Comparison of ENCODE assay signal across 1 cellular context in genomic region chr6:32838114-32838958, GRCh38.
A peak's percentile ranks its signal among the peaks of the same experiment; 100 is the strongest.
TF ChIP-seq lines count a peak whose summit lies in the region.

TAP2 (minus strand) TSS chr6:32838739; CDS start chr6:32838233, 506 bp downstream.

TF ChIP-seq in GM12878, 131 proteins besides CTCF, POLR2A, EP300 and RAD21 (continued from another document):
- TF ChIP-seq ZBTB40 (IDR thresholded peaks at IDR 0.05; ENCODE audit: borderline replicate concordance) (no peak), RB1 (IDR thresholded peaks at IDR 0.05; ENCODE audit: borderline replicate concordance) (peak; percentile 79; the same call in 1 of the 2 replicates), TCF12 (IDR thresholded peaks at IDR 0.05; ENCODE audit: low read depth, low read length) (0 out of 2 replicates have a peak, but pooled peaks have one; percentile 33), RUNX3 (IDR thresholded peaks at IDR 0.05; ENCODE audit: low read length) (no peak), EGR1 (IDR thresholded peaks at IDR 0.05; ENCODE audit: borderline replicate concordance in 1 of 2, low read depth in 2 of 2, low read length in 2 of 2) (0 out of 3 replicates have a peak, but pooled peaks of 1 of the 2 experiments have one; percentile 6), MLLT1 (IDR thresholded peaks at IDR 0.05) (no peak), IRF4 (IDR thresholded peaks at IDR 0.05; ENCODE audit: low read depth, low read length) (0 out of 2 replicates have a peak, but pooled peaks have one; percentile 34), BHLHE40 (IDR thresholded peaks at IDR 0.05; ENCODE audit: borderline replicate concordance in 1 of 2, low read depth in 2 of 2, low read length in 1 of 2) (peak; percentile 46 to 64), DPF2 (IDR thresholded peaks at IDR 0.05) (peak; percentile 61; the same call in 1 of the 2 replicates), ETV6 (conservative IDR thresholded peaks at IDR 0.05 in 1 of 2, IDR thresholded peaks at IDR 0.05 in 1 of 2; ENCODE audit: borderline replicate concordance in 1 of 2, low read depth in 1 of 2) (no peak), POLR2AphosphoS5 (IDR thresholded peaks at IDR 0.05; ENCODE audit: low read length) (peak; percentile 75), ZSCAN29 (IDR thresholded peaks at IDR 0.05) (0 out of 2 replicates have a peak, but pooled peaks have one; percentile 19)
- TF ChIP-seq, protein P1, sequence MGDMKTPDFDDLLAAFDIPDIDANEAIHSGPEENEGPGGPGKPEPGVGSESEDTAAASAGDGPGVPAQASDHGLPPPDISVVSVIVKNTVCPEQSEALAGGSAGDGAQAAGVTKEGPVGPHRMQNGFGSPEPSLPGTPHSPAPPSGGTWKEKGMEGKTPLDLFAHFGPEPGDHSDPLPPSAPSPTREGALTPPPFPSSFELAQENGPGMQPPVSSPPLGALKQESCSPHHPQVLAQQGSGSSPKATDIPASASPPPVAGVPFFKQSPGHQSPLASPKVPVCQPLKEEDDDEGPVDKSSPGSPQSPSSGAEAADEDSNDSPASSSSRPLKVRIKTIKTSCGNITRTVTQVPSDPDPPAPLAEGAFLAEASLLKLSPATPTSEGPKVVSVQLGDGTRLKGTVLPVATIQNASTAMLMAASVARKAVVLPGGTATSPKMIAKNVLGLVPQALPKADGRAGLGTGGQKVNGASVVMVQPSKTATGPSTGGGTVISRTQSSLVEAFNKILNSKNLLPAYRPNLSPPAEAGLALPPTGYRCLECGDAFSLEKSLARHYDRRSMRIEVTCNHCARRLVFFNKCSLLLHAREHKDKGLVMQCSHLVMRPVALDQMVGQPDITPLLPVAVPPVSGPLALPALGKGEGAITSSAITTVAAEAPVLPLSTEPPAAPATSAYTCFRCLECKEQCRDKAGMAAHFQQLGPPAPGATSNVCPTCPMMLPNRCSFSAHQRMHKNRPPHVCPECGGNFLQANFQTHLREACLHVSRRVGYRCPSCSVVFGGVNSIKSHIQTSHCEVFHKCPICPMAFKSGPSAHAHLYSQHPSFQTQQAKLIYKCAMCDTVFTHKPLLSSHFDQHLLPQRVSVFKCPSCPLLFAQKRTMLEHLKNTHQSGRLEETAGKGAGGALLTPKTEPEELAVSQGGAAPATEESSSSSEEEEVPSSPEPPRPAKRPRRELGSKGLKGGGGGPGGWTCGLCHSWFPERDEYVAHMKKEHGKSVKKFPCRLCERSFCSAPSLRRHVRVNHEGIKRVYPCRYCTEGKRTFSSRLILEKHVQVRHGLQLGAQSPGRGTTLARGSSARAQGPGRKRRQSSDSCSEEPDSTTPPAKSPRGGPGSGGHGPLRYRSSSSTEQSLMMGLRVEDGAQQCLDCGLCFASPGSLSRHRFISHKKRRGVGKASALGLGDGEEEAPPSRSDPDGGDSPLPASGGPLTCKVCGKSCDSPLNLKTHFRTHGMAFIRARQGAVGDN (IDR thresholded peaks at IDR 0.05), result peak; percentile 79
